ENCODE assay signal across 8 cellular contexts in the genomic region with DNA sequence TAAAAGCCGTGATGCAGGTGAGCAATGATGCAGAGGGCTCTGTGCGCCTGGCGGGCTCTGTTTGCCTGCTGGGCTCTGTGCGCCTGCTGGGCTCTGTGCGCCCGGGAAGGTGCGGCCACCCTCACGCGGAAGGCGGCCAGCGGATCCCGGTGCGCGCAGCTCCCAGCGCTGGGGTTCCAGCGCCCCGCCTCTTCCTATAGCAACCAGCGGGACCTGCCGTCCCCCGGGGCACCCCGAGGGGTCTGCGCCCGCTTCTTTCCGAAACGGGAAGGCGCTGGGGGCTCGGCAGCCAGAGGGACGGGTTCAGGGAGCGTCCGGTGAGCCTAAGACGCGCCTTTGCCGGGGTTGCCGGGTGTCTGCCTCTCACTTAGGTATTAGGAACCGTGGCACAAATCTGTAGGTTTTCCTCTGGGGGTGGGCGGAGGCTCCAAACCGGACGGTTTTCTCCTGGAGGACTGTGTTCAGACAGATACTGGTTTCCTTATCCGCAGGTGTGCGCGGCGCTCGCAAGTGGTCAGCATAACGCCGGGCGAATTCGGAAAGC. TPM values are rescaled to one million over a fixed set of nuclear protein-coding genes. Genes with fewer than 3 reads are reported as not detected.
A peak's percentile ranks its signal among the peaks of the same experiment; 100 is the strongest.
DNase-seq lines count a peak whose midpoint lies in the region; ATAC-seq and TF ChIP-seq lines count a peak whose summit lies in the region.

No MANE protein-coding gene starts in this region.

- H3K9me3 ChIP-seq in MG63 (no peaks in the 10 kb centered on the region), ascending aorta (no peaks in the 10 kb centered on the region)

- ATAC-seq in GM18909 (IDR thresholded peaks at IDR 0.05; ENCODE audit: poor library complexity, unreplicated experiment), result no peak

- peaks cover 4% of the 10 kb centered on the region for H3K27me3 Mint-ChIP-seq in stimulated activated naive CD8-positive, alpha-beta T cell treated with anti-CD3 and anti-CD28 coated beads, Interleukin-15, Interleukin-2, amounts not matched to agents 100 ng/mL and 50 ng/mL, for 24 hours

- peak overlapping the region; percentile 84 for H3K4me3 Mint-ChIP-seq in stimulated activated naive CD8-positive, alpha-beta T cell treated with anti-CD3 and anti-CD28 coated beads, Interleukin-15, Interleukin-2, amounts not matched to agents 100 ng/mL and 50 ng/mL, for 24 hours

- no peak for TF ChIP-seq CTCF in ascending aorta (IDR thresholded peaks at IDR 0.05)

- H3K27ac Mint-ChIP-seq in stimulated activated naive CD8-positive, alpha-beta T cell treated with anti-CD3 and anti-CD28 coated beads, Interleukin-15, Interleukin-2, amounts not matched to agents 100 ng/mL and 50 ng/mL, for 24 hours, result no peak overlapping the region

- H3K36me3 ChIP-seq in MG63 (peaks cover 18% of the 10 kb centered on the region), ascending aorta (peaks cover 13 to 30% of the 10 kb centered on the region in 2 donors)

- peaks cover 17% of the 10 kb centered on the region for H3K36me3 Mint-ChIP-seq in stimulated activated naive CD8-positive, alpha-beta T cell treated with anti-CD3 and anti-CD28 coated beads, Interleukin-15, Interleukin-2, amounts not matched to agents 100 ng/mL and 50 ng/mL, for 24 hours (ENCODE audit: low read depth)

- H3K9me3 Mint-ChIP-seq in stimulated activated naive CD8-positive, alpha-beta T cell treated with anti-CD3 and anti-CD28 coated beads, Interleukin-15, Interleukin-2, amounts not matched to agents 100 ng/mL and 50 ng/mL, for 24 hours, result no peaks in the 10 kb centered on the region

- DNase-seq in EH (ENCODE audit: low read depth) (peak; percentile 32), MG63 (no peak), ascending aorta (ENCODE audit: low spot score in 2 of 2) (no peak), iPS-NIHi7 (ENCODE audit: extremely low spot score) (peak; percentile 30), cerebellar nuclear complex (lab: John Stamatoyannopoulos, UW) (no peak), CD1c-positive myeloid dendritic cell (ENCODE audit: extremely low spot score) (no peak)

- intact Hi-C loops in ascending aorta (cut with DNase I), result no loop called here

- H3K27me3 ChIP-seq in MG63 (no peaks in the 10 kb centered on the region), ascending aorta (no peaks in the 10 kb centered on the region)

- H3K4me1 Mint-ChIP-seq in stimulated activated naive CD8-positive, alpha-beta T cell treated with anti-CD3 and anti-CD28 coated beads, Interleukin-15, Interleukin-2, amounts not matched to agents 100 ng/mL and 50 ng/mL, for 24 hours (ENCODE audit: low read depth), result peaks cover 10% of the 10 kb centered on the region

- H3K4me1 ChIP-seq in ascending aorta, result peaks cover 0 to 10% of the 10 kb centered on the region in 2 donors

- peak overlapping the region in 1 of 2 donors; percentile 11 for H3K27ac ChIP-seq in ascending aorta

- H3K4me3 ChIP-seq in MG63 (peak overlapping the region; percentile 16), ascending aorta (peak overlapping the region; percentile 53 to 63)

RNA-seq across cellular contexts. Expression of gene PRMT2, which starts 31.8 kb away (rescaled TPM):
- total RNA-seq in MG63 (2014; rRNA removed; shearing (Covaris generic); ENCODE audit: low replicate concordance), result 92.3 and 139 TPM in 2 replicates
- 23.3 TPM for total RNA-seq in ascending aorta

Comparison
In these comparisons a context has a peak if more than half of its experiments do, and no peak if none do; other contexts are left out.
1. DNase-seq: peak in EH (single experiment) and iPS-NIHi7 (single experiment); none in MG63 (single experiment), ascending aorta (0 of 2), cerebellar nuclear complex (0 of 2) and CD1c-positive myeloid dendritic cell (single experiment).